In genomic region chr2:102678442-102678841, GRCh38 we compare ENCODE assay signal across 35 cellular contexts. TPM values are rescaled to one million over a fixed set of nuclear protein-coding genes. Genes with fewer than 3 reads are reported as not detected.
"Had no signal": no experiment of that assay in that cellular context is flagged by ENCODE, and none has a peak within 500 bp of the region (broad histone marks: within the 10 kb centered on the region; RNA-seq: fewer than 3 reads in every experiment).

No MANE protein-coding gene starts in this region.

- H3K27me3 ChIP-seq: MG63 had no signal

- H3K36me3 ChIP-seq: MG63 had no signal

- H3K27ac ChIP-seq: KMS-11 had no signal

- H3K9me3 ChIP-seq: MG63 had no signal

- DNase-seq: Karpas-422, Kasumi-1, KG1, MG63, MM.1S, MV-4-11, NCI-H1048, NCI-H1092, NCI-H1092 treated with DMSO at 0.1 percent for 48 hours, NCI-H1105, NCI-H1105 treated with DMSO at 0.1 percent for 48 hours, NCI-H1417, NCI-H1417 treated with DMSO at 0.1 percent for 48 hours, NCI-H1436, NCI-H1436 treated with DMSO at 0.1 percent for 48 hours, NCI-H146, NCI-H1694, NCI-H1694 treated with DMSO at 0.1 percent for 48 hours, NCI-H187, NCI-H187 treated with DMSO at 0.1 percent for 48 hours, NCI-H1930, NCI-H2029, NCI-H2029 treated with DMSO at 0.1 percent for 48 hours, NCI-H2081, NCI-H2081 treated with DMSO at 0.1 percent for 48 hours, NCI-H2107, NCI-H2171, NCI-H2171 treated with DMSO at 0.1 percent for 48 hours, NCI-H2227 treated with DMSO at 0.1 percent for 48 hours, NCI-H226, NCI-H345, NCI-H446, NCI-H446 treated with DMSO at 0.1 percent for 48 hours had no signal

- H3K4me2 ChIP-seq: KMS-11 had no signal

- H3K4me3 ChIP-seq: MG63 had no signal

- H3K9ac ChIP-seq: KMS-11 had no signal

RNA-seq across cellular contexts. Expression of gene SLC9A2, which starts 59.1 kb away (rescaled TPM):
- total RNA-seq: LHCN-M2 had no signal
